ENCODE assay signal across 1 cellular context in genomic region chr7:1243290-1243963, GRCh38.
A peak's percentile ranks its signal among the peaks of the same experiment; 100 is the strongest.
TF ChIP-seq lines count a peak whose summit lies in the region.

No MANE protein-coding gene starts in this region.

TF ChIP-seq in HepG2, 621 proteins besides CTCF, POLR2A, EP300 and RAD21 (continued from another document):
- 0 out of 2 replicates have a peak, but pooled peaks have one; percentile 60 for TF ChIP-seq EZH2 (conservative IDR thresholded peaks at IDR 0.05; ENCODE audit: low read depth, low read length)
- no peak for TF ChIP-seq ZNF773 (CRISPR knock-in tag; IDR thresholded peaks at IDR 0.05; ENCODE audit: borderline replicate concordance)
